In genomic region chr2:68250652-68251186, GRCh38 we compare ENCODE assay signal across 8 cellular contexts. TPM values are rescaled to one million over a fixed set of nuclear protein-coding genes. Genes with fewer than 3 reads are reported as not detected.
DNase-seq lines count a peak whose midpoint lies in the region; ATAC-seq and TF ChIP-seq lines count a peak whose summit lies in the region.

No MANE protein-coding gene starts in this region.

- DNase-seq in BJ (ENCODE audit: low read depth), result no peak
- DNase-seq in Karpas-422, result no peak
- DNase-seq in coronary artery (ENCODE audit: low spot score), result no peak
- no peak for DNase-seq in natural killer cell treated with Interleukin-12 subunit alpha and Interleukin-12 subunit beta and Interleukin-15 and Interleukin-18, amount 100 ng/mL, for 72 hours (ENCODE audit: low spot score)
- no peak for DNase-seq in GM20000 (ENCODE audit: low spot score)
- DNase-seq in hepatic stellate cell (ENCODE audit: low spot score), result no peak
- no peak for DNase-seq in NCI-H748 (lab: John Stamatoyannopoulos, UW; ENCODE audit: unreplicated experiment)
- DNase-seq in NCI-H446 (lab: John Stamatoyannopoulos, UW), result no peak

- peaks cover 74% of the 10 kb centered on the region for H3K79me2 ChIP-seq in Karpas-422 (ENCODE audit: low read length)

- H3K9me3 ChIP-seq in Karpas-422 (ENCODE audit: low read length), result no peaks in the 10 kb centered on the region

- no peaks in the 10 kb centered on the region for H3K9me2 ChIP-seq in Karpas-422 (replicated peaks; ENCODE audit: insufficient read depth, low read length)

- no peak overlapping the region for H2AFZ ChIP-seq in Karpas-422 (ENCODE audit: low read length)

- peak overlapping the region; percentile 97 for H3K4me3 Mint-ChIP-seq in natural killer cell treated with Interleukin-12 subunit alpha and Interleukin-12 subunit beta and Interleukin-15 and Interleukin-18, amount 100 ng/mL, for 72 hours

- H3K36me3 ChIP-seq in BJ (ENCODE audit: control insufficient read depth, insufficient read depth, low read length) (no peaks in the 10 kb centered on the region), Karpas-422 (ENCODE audit: insufficient read depth, low read length) (peaks cover 19% of the 10 kb centered on the region; the same call in 1 of the 2 replicates)

- ATAC-seq in natural killer cell treated with Interleukin-12 subunit alpha and Interleukin-12 subunit beta and Interleukin-15 and Interleukin-18, amount 100 ng/mL, for 72 hours, result no peak

- H3K27ac ChIP-seq in Karpas-422 (ENCODE audit: low read length), result peak overlapping the region; percentile 90
- H3K27ac ChIP-seq in coronary artery, result peak overlapping the region; percentile 96 to 99

- no peaks in the 10 kb centered on the region for H3K27me3 Mint-ChIP-seq in natural killer cell treated with Interleukin-12 subunit alpha and Interleukin-12 subunit beta and Interleukin-15 and Interleukin-18, amount 100 ng/mL, for 72 hours

- H3K4me3 ChIP-seq in BJ (ENCODE audit: low read depth, low read length), result peak overlapping the region; percentile 74
- H3K4me3 ChIP-seq in Karpas-422 (ENCODE audit: low read length), result peak overlapping the region; percentile 94
- peak overlapping the region; percentile 78 for H3K4me3 ChIP-seq in coronary artery

- peak overlapping the region in 1 of 2 donors; percentile 93 for H3K27ac Mint-ChIP-seq in natural killer cell treated with Interleukin-12 subunit alpha and Interleukin-12 subunit beta and Interleukin-15 and Interleukin-18, amount 100 ng/mL, for 72 hours

- POLR2A ChIA-PET in BJ (lab: Charles Lee), result interaction anchor here (0.7 kb wide), 1 partner anchor 8 kb away, joined by 5 read pairs; no protein-coding TSS in a partner anchor

- peaks cover 54% of the 10 kb centered on the region for H4K20me1 ChIP-seq in Karpas-422 (ENCODE audit: insufficient read depth, low read depth, low read length)

- H3K4me1 ChIP-seq in Karpas-422 (ENCODE audit: low read length), result peaks cover 56% of the 10 kb centered on the region

- H3K27me3 ChIP-seq in BJ (ENCODE audit: control insufficient read depth, insufficient read depth, low read length), result no peaks in the 10 kb centered on the region
- H3K27me3 ChIP-seq in Karpas-422 (ENCODE audit: low read length), result no peaks in the 10 kb centered on the region

- H3K4me2 ChIP-seq in Karpas-422 (ENCODE audit: low read depth, low read length, poor library complexity, severe bottlenecking), result peak overlapping the region; percentile 86

- peaks cover 15% of the 10 kb centered on the region for H3K36me3 Mint-ChIP-seq in natural killer cell treated with Interleukin-12 subunit alpha and Interleukin-12 subunit beta and Interleukin-15 and Interleukin-18, amount 100 ng/mL, for 72 hours

- H3K4me1 Mint-ChIP-seq in natural killer cell treated with Interleukin-12 subunit alpha and Interleukin-12 subunit beta and Interleukin-15 and Interleukin-18, amount 100 ng/mL, for 72 hours (ENCODE audit: low read depth in 2 of 2), result peaks cover 27 to 39% of the 10 kb centered on the region in 2 donors

- peak overlapping the region; percentile 91 for H3K9ac ChIP-seq in Karpas-422 (ENCODE audit: low read length)

- TF ChIP-seq CTCF in BJ (IDR thresholded peaks at IDR 0.05; ENCODE audit: insufficient read depth, low read depth, low read length) (no peak), coronary artery (IDR thresholded peaks at IDR 0.05) (no peak), GM20000 (IDR thresholded peaks at IDR 0.05; ENCODE audit: extremely low read depth, missing control alignments) (no peak)

- CTCF ChIA-PET in BJ (lab: Yijun Ruan, JAX), result interaction anchor here (0.8 to 2.2 kb wide), 11 partner anchors 8 to 190 kb away, joined by 3 to 7 read pairs (median 4); partner anchors contain the start of gene CNRIP1

- no peaks in the 10 kb centered on the region for H3K9me3 Mint-ChIP-seq in natural killer cell treated with Interleukin-12 subunit alpha and Interleukin-12 subunit beta and Interleukin-15 and Interleukin-18, amount 100 ng/mL, for 72 hours

RNA-seq across cellular contexts. Expression of gene PPP3R1, which starts 1.6 kb away (rescaled TPM):
- 5.2 and 12.1 TPM in 2 replicates for polyA plus RNA-seq in BJ (2011; rRNA removed)
- polyA minus RNA-seq in BJ (2011; rRNA and poly(A)+ RNA removed), result 7.4 and 15.8 TPM in 2 replicates
- 24.1 and 55.9 TPM in 2 replicates for total RNA-seq in Karpas-422 (2014; rRNA removed; shearing (Covaris generic); ENCODE audit: low replicate concordance)
- total RNA-seq in natural killer cell treated with Interleukin-12 subunit alpha and Interleukin-12 subunit beta and Interleukin-15 and Interleukin-18, amount 100 ng/mL, for 72 hours, result 10 to 100 TPM; 85.9 to 90.7 TPM
